ENCODE assay signal across 8 cellular contexts in the genomic region with DNA sequence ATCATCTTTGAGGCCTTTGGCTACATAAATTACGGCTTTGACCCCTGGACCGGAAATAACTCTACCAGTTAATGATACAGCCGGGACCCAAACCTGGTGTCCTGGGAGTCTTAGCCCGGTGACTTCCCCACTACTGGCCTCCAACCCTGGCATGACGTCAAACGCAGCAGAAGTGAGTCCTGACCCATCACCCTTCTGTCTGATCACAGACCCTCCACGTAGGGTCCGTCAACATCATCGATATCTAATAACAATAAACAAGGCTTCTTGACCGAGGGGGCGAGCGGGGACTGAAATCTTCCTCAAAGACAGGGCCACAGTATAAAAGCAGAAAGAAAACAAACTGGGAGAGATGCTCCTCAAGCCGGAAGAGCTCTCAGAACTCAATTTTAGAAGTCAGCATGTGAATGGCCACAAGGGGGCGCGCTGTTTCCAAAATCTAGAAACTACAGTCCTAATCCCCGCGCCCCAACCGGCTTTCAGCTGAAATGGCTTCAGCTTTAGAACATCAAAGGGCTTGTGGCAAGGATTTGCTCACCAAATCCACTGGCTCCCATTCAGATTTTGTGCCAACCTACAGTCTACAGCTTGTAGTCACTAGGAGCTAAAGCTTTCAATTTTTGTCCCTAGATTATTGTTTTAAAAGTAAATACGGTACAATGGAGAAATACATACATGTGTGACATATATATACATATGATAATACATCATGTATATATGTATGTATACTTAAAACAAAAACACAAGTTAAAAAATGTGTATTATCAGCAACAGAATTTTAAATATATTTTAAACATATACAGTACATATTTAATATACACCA. TPM values are rescaled to one million over a fixed set of nuclear protein-coding genes. Genes with fewer than 3 reads are reported as not detected.
DNase-seq lines count a peak whose midpoint lies in the region; ATAC-seq and TF ChIP-seq lines count a peak whose summit lies in the region.

No MANE protein-coding gene starts in this region.

- no peaks in the 10 kb centered on the region for H3K27me3 Mint-ChIP-seq in activated CD4-positive, alpha-beta T cell treated with anti-CD3 and anti-CD28 coated beads, Interleukin-2, amount 10 ng/mL, durations not matched to agents 24 days and 14 days

- H3K4me3 ChIP-seq in AG04449 (ENCODE audit: low read depth, low read length) (no peak overlapping the region), coronary artery (no peak overlapping the region), right lobe of liver (no peak overlapping the region)

- intact Hi-C loops in activated CD4-positive, alpha-beta T cell treated with anti-CD3 and anti-CD28 coated beads, Interleukin-2, amount 10 ng/mL, durations not matched to agents 24 days and 14 days (cut with micrococcal nuclease): loop anchor here (1.0 to 10.0 kb wide), 10 partner anchors 12 to 701 kb away; partner anchors contain the start of genes ACSL1, CASP3, IRF2 and PRIMPOL
- intact Hi-C loops in right lobe of liver (cut with DNase I): no loop called here

- no peak for TF ChIP-seq POLR2A in right lobe of liver (IDR thresholded peaks at IDR 0.05)

- H3K27ac ChIP-seq in coronary artery: no peak overlapping the region
- no peak overlapping the region for H3K27ac ChIP-seq in right lobe of liver

- POLR2A ChIA-PET in AG04449 (lab: Yijun Ruan, JAX): interaction anchor here (0.8 to 2.1 kb wide), 3 partner anchors 273 to 385 kb away, joined by 3 to 12 read pairs (median 4); partner anchors contain the start of genes CASP3 and PRIMPOL

- DNase-seq in AG04449 (ENCODE audit: low read depth, low spot score) (peak; percentile 33), NCI-H748 (lab: John Stamatoyannopoulos, UW; ENCODE audit: unreplicated experiment) (peak; percentile 91), coronary artery (ENCODE audit: low spot score) (peak; percentile 90), right lobe of liver (peak; percentile 90 to 94 (median 92))
- peak; percentile 97 for DNase-seq in activated CD4-positive, alpha-beta T cell treated with anti-CD3 and anti-CD28 coated beads, Interleukin-2, amount 10 ng/mL, durations not matched to agents 24 days and 14 days
- peak; percentile 91 to 94 (median 93) for DNase-seq in stimulated activated CD4-positive, alpha-beta T cell treated with anti-CD3 and anti-CD28 coated beads, TNF-alpha, amount 100 ng/mL, for 24 hours (ENCODE audit: low read depth in 3 of 3)

- WGBS in right lobe of liver (ENCODE audit: insufficient coverage, low coverage, low lambda C conversion rate, missing lambda C conversion rate): 10% methylated on average over 17 of the region's 19 CpGs

- ATAC-seq in GM18907 (IDR thresholded peaks at IDR 0.05; ENCODE audit: unreplicated experiment): peak; percentile 36
- peak; percentile 30 for ATAC-seq in HG03565 (IDR thresholded peaks at IDR 0.05; ENCODE audit: unreplicated experiment)
- peak; percentile 90 to 93 (median 92) for ATAC-seq in right lobe of liver

- no peaks in the 10 kb centered on the region for H3K36me3 ChIP-seq in right lobe of liver

- peaks cover 48% of the 10 kb centered on the region for H3K4me1 Mint-ChIP-seq in activated CD4-positive, alpha-beta T cell treated with anti-CD3 and anti-CD28 coated beads, Interleukin-2, amount 10 ng/mL, durations not matched to agents 24 days and 14 days

- CTCF ChIA-PET in AG04449 (lab: Yijun Ruan, JAX): interaction anchor here (0.6 to 5.4 kb wide), 55 partner anchors 10 to 832 kb away, joined by 3 to 84 read pairs (median 4); partner anchors contain the start of genes CASP3, CENPU and IRF2

- peak overlapping the region; percentile 84 for H3K27ac Mint-ChIP-seq in activated CD4-positive, alpha-beta T cell treated with anti-CD3 and anti-CD28 coated beads, Interleukin-2, amount 10 ng/mL, durations not matched to agents 24 days and 14 days

- no peaks in the 10 kb centered on the region for H3K9me3 Mint-ChIP-seq in activated CD4-positive, alpha-beta T cell treated with anti-CD3 and anti-CD28 coated beads, Interleukin-2, amount 10 ng/mL, durations not matched to agents 24 days and 14 days

- TF ChIP-seq CTCF in AG04449 (IDR thresholded peaks at IDR 0.05; ENCODE audit: insufficient read depth, low read length, missing control alignments) (peak; percentile 77), coronary artery (IDR thresholded peaks at IDR 0.05) (peak; percentile 80), right lobe of liver (IDR thresholded peaks at IDR 0.05) (peak; percentile 88 to 93 (median 92))

- no peaks in the 10 kb centered on the region for H3K27me3 ChIP-seq in right lobe of liver

- no peaks in the 10 kb centered on the region for H3K4me1 ChIP-seq in right lobe of liver

- H3K4me3 Mint-ChIP-seq in activated CD4-positive, alpha-beta T cell treated with anti-CD3 and anti-CD28 coated beads, Interleukin-2, amount 10 ng/mL, durations not matched to agents 24 days and 14 days: peak overlapping the region; percentile 34

- no peaks in the 10 kb centered on the region for H3K36me3 Mint-ChIP-seq in activated CD4-positive, alpha-beta T cell treated with anti-CD3 and anti-CD28 coated beads, Interleukin-2, amount 10 ng/mL, durations not matched to agents 24 days and 14 days (ENCODE audit: low read depth)

- no peaks in the 10 kb centered on the region for H3K9me3 ChIP-seq in right lobe of liver

RNA-seq across cellular contexts. Expression of gene ENPP6, which starts 46.4 kb away (rescaled TPM):
- 0.61 and 1.2 TPM in 2 replicates for total RNA-seq in activated CD4-positive, alpha-beta T cell treated with anti-CD3 and anti-CD28 coated beads, Interleukin-2, amount 10 ng/mL, durations not matched to agents 24 days and 14 days
- under 1 TPM in 2 of 6 experiments, not detected in 4; 0.06 to 0.42 TPM for total RNA-seq in right lobe of liver

Comparison
In these comparisons a context has a peak if more than half of its experiments do, and no peak if none do; other contexts are left out.
1. DNase-seq: peak in every context shown above with its lines; median percentile 97 in activated CD4-positive, alpha-beta T cell treated with anti-CD3 and anti-CD28 coated beads, Interleukin-2, amount 10 ng/mL, durations not matched to agents 24 days and 14 days; 93 in stimulated activated CD4-positive, alpha-beta T cell treated with anti-CD3 and anti-CD28 coated beads, TNF-alpha, amount 100 ng/mL, for 24 hours; 92 in right lobe of liver; 91 in NCI-H748; 90 in coronary artery; 33 in AG04449.
2. ATAC-seq: peak in every context shown above with its lines; median percentile 92 in right lobe of liver; 36 in GM18907; 30 in HG03565.